In genomic region chr13:77001963-77002587, GRCh38 we compare ENCODE assay signal across 1 cellular context.
TF ChIP-seq lines count a peak whose summit lies in the region.

No MANE protein-coding gene starts in this region.

TF ChIP-seq in GM23338, 12 proteins besides CTCF, POLR2A, EP300 and RAD21 (continued from another document):
- no peak for TF ChIP-seq ZNF462 (CRISPR knock-in tag; IDR thresholded peaks at IDR 0.05)
